In the genomic region with DNA sequence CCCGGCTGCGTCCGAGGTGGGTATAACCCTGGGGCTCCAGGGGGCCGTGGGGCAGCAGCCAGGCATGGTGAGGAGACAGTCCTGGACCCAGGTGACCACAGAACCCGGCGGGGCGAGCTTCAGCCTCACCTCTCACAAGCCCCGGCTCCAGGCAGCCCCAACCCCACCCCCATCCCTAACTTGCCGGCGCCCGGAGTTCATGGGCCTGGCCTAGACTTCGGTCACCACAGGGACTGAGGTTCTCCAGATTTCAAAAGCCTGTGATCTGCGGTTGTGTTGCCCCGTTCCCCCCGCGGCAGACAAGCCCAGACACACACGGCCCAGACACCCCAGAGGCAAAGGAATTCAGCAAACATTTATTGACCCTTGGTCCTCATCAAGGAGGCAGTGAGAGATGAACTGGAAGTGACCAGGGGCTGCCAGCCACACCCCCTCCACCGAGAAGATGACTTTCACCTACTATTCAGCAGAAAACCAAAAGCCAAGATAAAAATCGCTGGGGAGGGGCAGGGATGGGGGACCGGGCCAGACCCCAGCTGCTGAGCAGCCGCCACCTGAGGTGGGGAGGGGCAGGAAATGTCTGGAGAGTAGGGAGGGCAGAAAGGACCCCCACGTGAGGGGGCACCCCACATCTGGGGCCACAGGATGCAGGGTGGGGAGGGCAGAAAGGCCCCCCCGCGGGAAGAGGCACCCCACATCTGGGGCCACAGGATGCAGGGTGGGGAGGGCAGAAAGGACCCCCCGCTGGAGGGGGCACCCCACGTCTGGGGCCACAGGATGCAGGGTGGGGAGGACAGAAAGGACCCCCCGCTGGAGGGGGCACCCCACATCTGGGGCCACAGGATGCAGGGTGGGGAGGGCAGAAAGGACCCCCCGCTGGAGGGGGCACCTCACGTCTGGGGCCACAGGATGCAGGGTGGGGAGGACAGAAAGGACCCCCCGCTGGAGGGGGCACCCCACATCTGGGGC, we compare ENCODE assay signal across 17 cellular contexts. TPM values are rescaled to one million over a fixed set of nuclear protein-coding genes. Genes with fewer than 3 reads are reported as not detected.
DNase-seq lines count a peak whose midpoint lies in the region; ATAC-seq, FAIRE-seq and TF ChIP-seq lines count a peak whose summit lies in the region.
"Had no signal": no experiment of that assay in that cellular context is flagged by ENCODE, and none has a peak within 500 bp of the region (broad histone marks: within the 10 kb centered on the region; RNA-seq: fewer than 3 reads in every experiment).

No MANE protein-coding gene starts in this region.

- peaks cover 6% of the 10 kb centered on the region for H3K9me3 ChIP-seq in HepG2 (ENCODE audit: low read length)
- H3K9me3 ChIP-seq in spleen: peaks cover 0 to 17% (median 11%) of the 10 kb centered on the region in 8 donors

- no peak for TF ChIP-seq RAD21 in HepG2 (CRISPR knock-in tag; IDR thresholded peaks at IDR 0.05)

- H3K27me3 Mint-ChIP-seq in activated naive CD8-positive, alpha-beta T cell: peaks cover 7% of the 10 kb centered on the region
- peaks cover 34% of the 10 kb centered on the region for H3K27me3 Mint-ChIP-seq in activated naive CD8-positive, alpha-beta T cell treated with anti-CD3 and anti-CD28 coated beads for 36 hours
- H3K27me3 Mint-ChIP-seq in activated B cell treated with CpG ODN at 0.5 μM for 24 hours: peaks cover 25% of the 10 kb centered on the region
- peaks cover 22% of the 10 kb centered on the region for H3K27me3 Mint-ChIP-seq in activated T-cell treated with anti-CD3 and anti-CD28 coated beads, Interleukin-2, amount 50 U/mL, for 4 hours (ENCODE audit: low read depth)

- H3K4me1 Mint-ChIP-seq in activated naive CD8-positive, alpha-beta T cell (ENCODE audit: low read depth): peaks cover 6% of the 10 kb centered on the region
- H3K4me1 Mint-ChIP-seq in activated naive CD8-positive, alpha-beta T cell treated with anti-CD3 and anti-CD28 coated beads for 36 hours: peaks cover 14% of the 10 kb centered on the region
- peaks cover 12% of the 10 kb centered on the region for H3K4me1 Mint-ChIP-seq in activated B cell treated with CpG ODN at 0.5 μM for 24 hours
- H3K4me1 Mint-ChIP-seq in activated T-cell treated with anti-CD3 and anti-CD28 coated beads, Interleukin-2, amount 50 U/mL, for 4 hours (ENCODE audit: low read depth): peaks cover 8% of the 10 kb centered on the region

- H3K4me1 ChIP-seq in HepG2 (ENCODE audit: insufficient read depth, low read length) (peaks cover 37% of the 10 kb centered on the region), spleen (peaks cover 5 to 53% (median 37%) of the 10 kb centered on the region in 6 donors)

- no peak for ATAC-seq in activated B cell treated with CpG ODN at 0.5 μM for 24 hours (ENCODE audit: low read depth)
- peak; percentile 22 for ATAC-seq in HepG2
- ATAC-seq in HG02798 (IDR thresholded peaks at IDR 0.05; ENCODE audit: poor library complexity, unreplicated experiment): no peak
- ATAC-seq in activated T-cell treated with anti-CD3 and anti-CD28 coated beads, Interleukin-2, amount 50 U/mL, for 4 hours: no peak
- ATAC-seq: CD8-positive, alpha-beta T cell; left cardiac atrium; stimulated activated naive CD8-positive, alpha-beta T cell treated with anti-CD3 and anti-CD28 coated beads, Interleukin-15, Interleukin-2, amounts not matched to agents 100 U/mL and 50 U/mL, for 24 hours had no signal

- H3K9ac ChIP-seq in HepG2 (ENCODE audit: insufficient read depth, low read depth, low read length): no peak overlapping the region

- no peak overlapping the region for H3K27ac ChIP-seq in HepG2 (ENCODE audit: extremely low read length, insufficient read depth, low read length)
- no peak overlapping the region for H3K27ac ChIP-seq in spleen
- H3K27ac ChIP-seq: PC-9 had no signal

- no peaks in the 10 kb centered on the region for H3K36me3 ChIP-seq in HepG2 (replicated peaks in 1 of 2; ENCODE audit: control insufficient read depth in 1 of 2, insufficient read depth in 2 of 2, low read length in 2 of 2)
- peaks cover 0 to 5% (median 0%) of the 10 kb centered on the region in 6 donors for H3K36me3 ChIP-seq in spleen

- H3K27me3 ChIP-seq in HepG2 (ENCODE audit: control insufficient read depth in 1 of 2, insufficient read depth in 2 of 2, low read length in 2 of 2) (no peaks in the 10 kb centered on the region; a peak in 1 of 5 replicates), spleen (replicated peaks in 1 of 7) (peaks cover 6 to 93% (median 49%) of the 10 kb centered on the region in 7 donors)

- peak; percentile 87 for FAIRE-seq in HepG2 (lab: Jason Lieb, UNC)

- no peaks in the 10 kb centered on the region for H3K9me3 Mint-ChIP-seq in activated naive CD8-positive, alpha-beta T cell (ENCODE audit: low read depth)
- H3K9me3 Mint-ChIP-seq in activated naive CD8-positive, alpha-beta T cell treated with anti-CD3 and anti-CD28 coated beads for 36 hours: peaks cover 4% of the 10 kb centered on the region
- H3K9me3 Mint-ChIP-seq in activated B cell treated with CpG ODN at 0.5 μM for 24 hours: peaks cover 2% of the 10 kb centered on the region
- peaks cover 3% of the 10 kb centered on the region for H3K9me3 Mint-ChIP-seq in activated T-cell treated with anti-CD3 and anti-CD28 coated beads, Interleukin-2, amount 50 U/mL, for 4 hours

- H3K4me2 ChIP-seq in HepG2 (ENCODE audit: low read depth, low read length): peak overlapping the region; percentile 57
- H3K4me2 ChIP-seq: PC-9 had no signal

- DNase-seq in activated naive CD8-positive, alpha-beta T cell treated with anti-CD3 and anti-CD28 coated beads for 36 hours: no peak
- DNase-seq in activated B cell treated with CpG ODN at 0.5 μM for 24 hours (no peak), HepG2 (ENCODE audit: low spot score) (peak; percentile 86), spleen (peak; percentile 71), T1000 (lab: John Stamatoyannopoulos, UW) (no peak)
- DNase-seq in activated T-cell treated with anti-CD3 and anti-CD28 coated beads, Interleukin-2, amount 50 U/mL, for 4 hours: no peak
- DNase-seq: ACHN; activated gamma-delta T cell treated with Interleukin-2 at 50 U/mL for 16 hours; CD8-positive, alpha-beta T cell; effector CD4-positive, alpha-beta T cell; hypothalamus; left cardiac atrium; PC-9; stimulated activated naive CD8-positive, alpha-beta T cell treated with anti-CD3 and anti-CD28 coated beads, Interleukin-15, Interleukin-2, amounts not matched to agents 100 U/mL and 50 U/mL, for 24 hours had no signal

- intact Hi-C loops in activated B cell treated with CpG ODN at 0.5 μM for 24 hours (cut with micrococcal nuclease): no loop called here
- intact Hi-C loops in HepG2 (cut with micrococcal nuclease; ENCODE audit: unreplicated experiment): no loop called here
- intact Hi-C loops in spleen (cut with DNase I; ENCODE audit: low total_unique reads): no loop called here

- WGBS in HepG2 (ENCODE audit: low lambda C conversion rate): 13% methylated on average over 20 of the region's 30 CpGs
- 27 to 33% (median 28%) methylated on average over 20 to 30 of the region's 30 CpGs for WGBS in spleen, 5 donors

- TF ChIP-seq EP300 in HepG2 (IDR thresholded peaks at IDR 0.05; ENCODE audit: low read depth in 2 of 2, low read length in 2 of 2) (peak in 1 of 2 experiments; percentile 51; a peak in 1 of 4 replicates), HepG2 (CRISPR knock-in tag; IDR thresholded peaks at IDR 0.05; ENCODE audit: borderline replicate concordance) (no peak; the same call in 1 of the 2 replicates)

- no peak overlapping the region for H3K27ac Mint-ChIP-seq in activated naive CD8-positive, alpha-beta T cell
- no peak overlapping the region for H3K27ac Mint-ChIP-seq in activated naive CD8-positive, alpha-beta T cell treated with anti-CD3 and anti-CD28 coated beads for 36 hours
- peak overlapping the region; percentile 41 for H3K27ac Mint-ChIP-seq in activated B cell treated with CpG ODN at 0.5 μM for 24 hours
- H3K27ac Mint-ChIP-seq: CD8-positive, alpha-beta T cell had no signal

- TF ChIP-seq POLR2A in HepG2 (IDR thresholded peaks at IDR 0.05; ENCODE audit: insufficient read depth in 1 of 2, low read depth in 2 of 2, low read length in 2 of 2) (no peak), spleen (IDR thresholded peaks at IDR 0.05) (no peak)

- peaks cover 4% of the 10 kb centered on the region; the same call in 1 of the 2 replicates for H4K20me1 ChIP-seq in HepG2 (ENCODE audit: insufficient read depth, low read length)

- no TSS peak for BruUV-seq in HepG2 (replicated peaks; lab: Mats Ljungman, UMichigan)

- in situ Hi-C loops in HepG2 (cut with HindIII; ENCODE audit: extremely low pct_ligation_motif_present, low pct_unique_long_range_greater_than_20kb): no loop called here

- H3K4me3 Mint-ChIP-seq in activated naive CD8-positive, alpha-beta T cell: peak overlapping the region; percentile 25
- no peak overlapping the region for H3K4me3 Mint-ChIP-seq in activated naive CD8-positive, alpha-beta T cell treated with anti-CD3 and anti-CD28 coated beads for 36 hours
- H3K4me3 Mint-ChIP-seq in activated B cell treated with CpG ODN at 0.5 μM for 24 hours: no peak overlapping the region
- H3K4me3 Mint-ChIP-seq in activated T-cell treated with anti-CD3 and anti-CD28 coated beads, Interleukin-2, amount 50 U/mL, for 4 hours: no peak overlapping the region
- H3K4me3 Mint-ChIP-seq: CD8-positive, alpha-beta T cell had no signal

- POLR2A ChIA-PET in activated B cell treated with CpG ODN at 0.5 μM for 24 hours (lab: Charles Lee): no interaction called here
- POLR2A ChIA-PET in HepG2 (lab: Yijun Ruan, JAX): interaction anchor here (1.4 to 1.8 kb wide), 2 partner anchors 11 to 68 kb away, joined by 4 to 6 read pairs; no protein-coding TSS in a partner anchor

- peaks cover 4% of the 10 kb centered on the region for H3K79me2 ChIP-seq in HepG2 (ENCODE audit: insufficient read depth, low read length)

- H3K4me3 ChIP-seq in HepG2 (replicated peaks in 1 of 3; ENCODE audit: insufficient read depth in 1 of 3, low read depth in 2 of 3, low read length in 3 of 3) (peak overlapping the region in 1 of 3 experiments; percentile 57; a peak in 2 of 6 replicates), spleen (no peak overlapping the region)
- H3K4me3 ChIP-seq: PC-9 had no signal

- CTCF ChIA-PET in activated B cell treated with CpG ODN at 0.5 μM for 24 hours (lab: Charles Lee) (interaction anchor here (1.3 kb wide), 1 partner anchor 12 kb away, joined by 4 read pairs; no protein-coding TSS in a partner anchor), HepG2 (lab: Yijun Ruan, JAX; ENCODE audit: low intra/inter-chr PET ratio, low total read pairs) (no interaction called here)

- no peak overlapping the region for H2AFZ ChIP-seq in HepG2 (ENCODE audit: low read length)
- H2AFZ ChIP-seq: PC-9 had no signal

- peaks cover 2% of the 10 kb centered on the region for H3K36me3 Mint-ChIP-seq in activated naive CD8-positive, alpha-beta T cell
- no peaks in the 10 kb centered on the region for H3K36me3 Mint-ChIP-seq in activated naive CD8-positive, alpha-beta T cell treated with anti-CD3 and anti-CD28 coated beads for 36 hours
- no peaks in the 10 kb centered on the region for H3K36me3 Mint-ChIP-seq in activated B cell treated with CpG ODN at 0.5 μM for 24 hours (ENCODE audit: low read depth)
- no peaks in the 10 kb centered on the region for H3K36me3 Mint-ChIP-seq in activated T-cell treated with anti-CD3 and anti-CD28 coated beads, Interleukin-2, amount 50 U/mL, for 4 hours (ENCODE audit: insufficient read depth)
- H3K36me3 Mint-ChIP-seq: CD8-positive, alpha-beta T cell had no signal

- TF ChIP-seq CTCF in activated B cell treated with CpG ODN at 0.5 μM for 24 hours (IDR thresholded peaks at IDR 0.05) (no peak), HepG2 (CRISPR knock-in tag; IDR thresholded peaks at IDR 0.05) (no peak), spleen (IDR thresholded peaks at IDR 0.05 in 8 of 11, conservative IDR thresholded peaks at IDR 0.05 in 3 of 11) (no peak)

RNA-seq across cellular contexts. Expression of a gene that starts 3.9 kb away (rescaled TPM):
- total RNA-seq in activated naive CD8-positive, alpha-beta T cell treated with anti-CD3 and anti-CD28 coated beads for 36 hours: 1 to 10 TPM in 1 of 2 experiments, under 1 TPM in 1; 0.93 to 1.1 TPM
- total RNA-seq in activated B cell treated with CpG ODN at 0.5 μM for 24 hours (0.67 and 1.2 TPM in 2 replicates), HepG2 (2016; rRNA removed; fragmentation: Illumina TruSeq; extraction: Trizol) (4.4 and 8.8 TPM in 2 replicates), spleen (10 to 100 TPM in 5 of 7 donors, 1 to 10 TPM in 2; 3.8 to 39.0 (median 15.4) TPM)
- total RNA-seq in HepG2 (2016; cell fraction: cytosol; rRNA removed; fragmentation: Illumina TruSeq; extraction: Trizol; ENCODE audit: low read depth): 16.5 and 25.5 TPM in 2 replicates
- total RNA-seq in HepG2 (2016; cell fraction: insoluble cytoplasmic fraction; rRNA removed; fragmentation: Illumina TruSeq; extraction: Trizol): 3.4 and 7.9 TPM in 2 replicates
- 13.5 and 18.3 TPM in 2 replicates for total RNA-seq in HepG2 (2016; cell fraction: membrane; rRNA removed; fragmentation: Illumina TruSeq; extraction: Trizol)
- total RNA-seq in HepG2 (2016; cell fraction: nucleus; rRNA removed; fragmentation: Illumina TruSeq; extraction: Trizol): 6.5 and 8.0 TPM in 2 replicates
- polyA plus RNA-seq in HepG2 (2011; rRNA removed) (10.6 and 17.6 TPM in 2 replicates), spleen (10 to 100 TPM; 20.8 to 64.3 (median 27.8) TPM)
- polyA plus RNA-seq in HepG2 (2011; cell fraction: cytosol; rRNA removed): 11.6 and 28.6 TPM in 2 replicates
- 190 and 210 TPM in 2 replicates for polyA plus RNA-seq in HepG2 (2011; cell fraction: nucleus; rRNA removed)
- 4.3 and 7.0 TPM in 2 replicates for polyA plus RNA-seq in HepG2 (2012)
- polyA plus RNA-seq in HepG2 (2016; cell fraction: cytosol; fragmentation: Illumina TruSeq; extraction: Trizol; ENCODE audit: low read depth): 17.0 and 22.1 TPM in 2 replicates
- polyA plus RNA-seq in HepG2 (2016; cell fraction: insoluble cytoplasmic fraction; fragmentation: Illumina TruSeq; extraction: Trizol; ENCODE audit: low read depth): 4.5 and 6.0 TPM in 2 replicates
- 10.6 and 11.4 TPM in 2 replicates for polyA plus RNA-seq in HepG2 (2016; cell fraction: membrane; fragmentation: Illumina TruSeq; extraction: Trizol; ENCODE audit: low read depth)
- polyA plus RNA-seq in HepG2 (2016; cell fraction: nucleus; fragmentation: Illumina TruSeq; extraction: Trizol; ENCODE audit: insufficient read depth, low read depth): 16.1 and 18.4 TPM in 2 replicates
- 2.2 and 6.1 TPM in 2 replicates for polyA minus RNA-seq in HepG2 (2011; rRNA and poly(A)+ RNA removed; ENCODE audit: low replicate concordance)
- 6.4 and 8.5 TPM in 2 replicates for polyA minus RNA-seq in HepG2 (2011; cell fraction: cytosol; rRNA and poly(A)+ RNA removed)
- 4.6 and 8.9 TPM in 2 replicates for polyA minus RNA-seq in HepG2 (2011; cell fraction: nucleus; rRNA and poly(A)+ RNA removed)
- total RNA-seq in activated T-cell treated with anti-CD3 and anti-CD28 coated beads, Interleukin-2, amount 50 U/mL, for 4 hours: 1 to 10 TPM; 1.3 to 3.0 (median 2.7) TPM

RNA-seq across cellular contexts. Expression of a gene that starts 14.1 kb away (rescaled TPM):
- not detected for total RNA-seq in activated naive CD8-positive, alpha-beta T cell treated with anti-CD3 and anti-CD28 coated beads for 36 hours
- not detected in 2 replicates for total RNA-seq in activated B cell treated with CpG ODN at 0.5 μM for 24 hours
- 0.04 TPM in 1 of 2 replicates, not detected in the other for total RNA-seq in HepG2 (2016; rRNA removed; fragmentation: Illumina TruSeq; extraction: Trizol)
- total RNA-seq in HepG2 (2016; cell fraction: cytosol; rRNA removed; fragmentation: Illumina TruSeq; extraction: Trizol; ENCODE audit: low read depth): not detected in 2 replicates
- total RNA-seq in HepG2 (2016; cell fraction: insoluble cytoplasmic fraction; rRNA removed; fragmentation: Illumina TruSeq; extraction: Trizol): not detected in 2 replicates
- total RNA-seq in HepG2 (2016; cell fraction: membrane; rRNA removed; fragmentation: Illumina TruSeq; extraction: Trizol): not detected in 2 replicates
- total RNA-seq in HepG2 (2016; cell fraction: nucleus; rRNA removed; fragmentation: Illumina TruSeq; extraction: Trizol): not detected in 2 replicates
- polyA plus RNA-seq in HepG2 (2011; rRNA removed): 0.29 and 0.38 TPM in 2 replicates
- 0.17 and 0.32 TPM in 2 replicates for polyA plus RNA-seq in HepG2 (2011; cell fraction: cytosol; rRNA removed)
- 2.3 and 2.6 TPM in 2 replicates for polyA plus RNA-seq in HepG2 (2011; cell fraction: nucleus; rRNA removed)
- 0.44 TPM in 2 replicates for polyA plus RNA-seq in HepG2 (2012)
- not detected in 2 replicates for polyA plus RNA-seq in HepG2 (2016; cell fraction: cytosol; fragmentation: Illumina TruSeq; extraction: Trizol; ENCODE audit: low read depth)
- polyA plus RNA-seq in HepG2 (2016; cell fraction: insoluble cytoplasmic fraction; fragmentation: Illumina TruSeq; extraction: Trizol; ENCODE audit: low read depth): not detected in 2 replicates
- polyA plus RNA-seq in HepG2 (2016; cell fraction: membrane; fragmentation: Illumina TruSeq; extraction: Trizol; ENCODE audit: low read depth): not detected in 2 replicates
- polyA plus RNA-seq in HepG2 (2016; cell fraction: nucleus; fragmentation: Illumina TruSeq; extraction: Trizol; ENCODE audit: insufficient read depth, low read depth): not detected in 2 replicates
- polyA minus RNA-seq in HepG2 (2011; rRNA and poly(A)+ RNA removed; ENCODE audit: low replicate concordance): 0.09 and 2.7 TPM in 2 replicates
- 0.44 and 0.59 TPM in 2 replicates for polyA minus RNA-seq in HepG2 (2011; cell fraction: cytosol; rRNA and poly(A)+ RNA removed)
- 0.99 and 1.2 TPM in 2 replicates for polyA minus RNA-seq in HepG2 (2011; cell fraction: nucleus; rRNA and poly(A)+ RNA removed)
- total RNA-seq in spleen: under 1 TPM in 3 of 7 donors, not detected in 4; 0.39 to 0.85 (median 0.60) TPM
- polyA plus RNA-seq in spleen: under 1 TPM; 0.20 to 0.80 (median 0.21) TPM
- not detected for total RNA-seq in activated T-cell treated with anti-CD3 and anti-CD28 coated beads, Interleukin-2, amount 50 U/mL, for 4 hours
- total RNA-seq: Daoy had no signal

RNA-seq across cellular contexts. Expression of a gene that starts 17.3 kb away (rescaled TPM):
- 10 to 100 TPM; 71.7 to 78.4 TPM for total RNA-seq in activated naive CD8-positive, alpha-beta T cell treated with anti-CD3 and anti-CD28 coated beads for 36 hours
- total RNA-seq in activated B cell treated with CpG ODN at 0.5 μM for 24 hours (25.8 and 28.9 TPM in 2 replicates), HepG2 (2016; rRNA removed; fragmentation: Illumina TruSeq; extraction: Trizol) (54.9 and 68.4 TPM in 2 replicates), spleen (10 to 100 TPM; 23.3 to 93.8 (median 51.0) TPM)
- 17.4 and 19.2 TPM in 2 replicates for total RNA-seq in HepG2 (2016; cell fraction: cytosol; rRNA removed; fragmentation: Illumina TruSeq; extraction: Trizol; ENCODE audit: low read depth)
- total RNA-seq in HepG2 (2016; cell fraction: insoluble cytoplasmic fraction; rRNA removed; fragmentation: Illumina TruSeq; extraction: Trizol): 52.2 and 77.4 TPM in 2 replicates
- total RNA-seq in HepG2 (2016; cell fraction: membrane; rRNA removed; fragmentation: Illumina TruSeq; extraction: Trizol): 17.7 and 18.1 TPM in 2 replicates
- total RNA-seq in HepG2 (2016; cell fraction: nucleus; rRNA removed; fragmentation: Illumina TruSeq; extraction: Trizol): 18.3 and 23.3 TPM in 2 replicates
- polyA plus RNA-seq in HepG2 (2011; rRNA removed) (42.1 and 63.7 TPM in 2 replicates), spleen (100 to 1,000 TPM; 131 to 230 (median 163) TPM)
- polyA plus RNA-seq in HepG2 (2011; cell fraction: cytosol; rRNA removed): 49.9 and 81.6 TPM in 2 replicates
- polyA plus RNA-seq in HepG2 (2011; cell fraction: nucleus; rRNA removed): 24.5 and 32.4 TPM in 2 replicates
- polyA plus RNA-seq in HepG2 (2012): 19.4 and 39.7 TPM in 2 replicates
- 13.7 and 17.3 TPM in 2 replicates for polyA plus RNA-seq in HepG2 (2016; cell fraction: cytosol; fragmentation: Illumina TruSeq; extraction: Trizol; ENCODE audit: low read depth)
- 47.3 and 49.3 TPM in 2 replicates for polyA plus RNA-seq in HepG2 (2016; cell fraction: insoluble cytoplasmic fraction; fragmentation: Illumina TruSeq; extraction: Trizol; ENCODE audit: low read depth)
- polyA plus RNA-seq in HepG2 (2016; cell fraction: membrane; fragmentation: Illumina TruSeq; extraction: Trizol; ENCODE audit: low read depth): 10.1 and 12.3 TPM in 2 replicates
- polyA plus RNA-seq in HepG2 (2016; cell fraction: nucleus; fragmentation: Illumina TruSeq; extraction: Trizol; ENCODE audit: insufficient read depth, low read depth): 22.7 and 27.6 TPM in 2 replicates
- 24.2 and 34.4 TPM in 2 replicates for polyA minus RNA-seq in HepG2 (2011; rRNA and poly(A)+ RNA removed; ENCODE audit: low replicate concordance)
- polyA minus RNA-seq in HepG2 (2011; cell fraction: cytosol; rRNA and poly(A)+ RNA removed): 11.4 and 13.3 TPM in 2 replicates
- 2.1 and 5.1 TPM in 2 replicates for polyA minus RNA-seq in HepG2 (2011; cell fraction: nucleus; rRNA and poly(A)+ RNA removed)
- total RNA-seq in activated T-cell treated with anti-CD3 and anti-CD28 coated beads, Interleukin-2, amount 50 U/mL, for 4 hours: 10 to 100 TPM; 22.3 to 23.7 (median 22.9) TPM

RNA-seq across cellular contexts. Expression of a gene that starts 24.0 kb away (rescaled TPM):
- total RNA-seq in activated naive CD8-positive, alpha-beta T cell treated with anti-CD3 and anti-CD28 coated beads for 36 hours: 10 to 100 TPM; 30.4 to 30.5 TPM
- total RNA-seq in activated B cell treated with CpG ODN at 0.5 μM for 24 hours (25.8 and 27.1 TPM in 2 replicates), HepG2 (2016; rRNA removed; fragmentation: Illumina TruSeq; extraction: Trizol) (7.3 and 29.8 TPM in 2 replicates), spleen (10 to 100 TPM; 10.6 to 27.2 (median 16.9) TPM)
- 2.7 and 2.9 TPM in 2 replicates for total RNA-seq in HepG2 (2016; cell fraction: cytosol; rRNA removed; fragmentation: Illumina TruSeq; extraction: Trizol; ENCODE audit: low read depth)
- 5.9 and 28.3 TPM in 2 replicates for total RNA-seq in HepG2 (2016; cell fraction: insoluble cytoplasmic fraction; rRNA removed; fragmentation: Illumina TruSeq; extraction: Trizol)
- total RNA-seq in HepG2 (2016; cell fraction: membrane; rRNA removed; fragmentation: Illumina TruSeq; extraction: Trizol): 4.9 and 5.0 TPM in 2 replicates
- total RNA-seq in HepG2 (2016; cell fraction: nucleus; rRNA removed; fragmentation: Illumina TruSeq; extraction: Trizol): 36.4 and 50.3 TPM in 2 replicates
- polyA plus RNA-seq in HepG2 (2011; rRNA removed) (65.2 and 82.7 TPM in 2 replicates), spleen (10 to 100 TPM in 1 of 3 donors, 1 to 10 TPM in 2; 4.6 to 16.3 (median 5.6) TPM)
- 37.7 and 58.0 TPM in 2 replicates for polyA plus RNA-seq in HepG2 (2011; cell fraction: cytosol; rRNA removed)
- polyA plus RNA-seq in HepG2 (2011; cell fraction: nucleus; rRNA removed): 667 and 906 TPM in 2 replicates
- polyA plus RNA-seq in HepG2 (2012): 77.8 and 101 TPM in 2 replicates
- 1.4 and 1.5 TPM in 2 replicates for polyA plus RNA-seq in HepG2 (2016; cell fraction: cytosol; fragmentation: Illumina TruSeq; extraction: Trizol; ENCODE audit: low read depth)
- polyA plus RNA-seq in HepG2 (2016; cell fraction: insoluble cytoplasmic fraction; fragmentation: Illumina TruSeq; extraction: Trizol; ENCODE audit: low read depth): 10.7 and 15.5 TPM in 2 replicates
- 3.2 and 3.6 TPM in 2 replicates for polyA plus RNA-seq in HepG2 (2016; cell fraction: membrane; fragmentation: Illumina TruSeq; extraction: Trizol; ENCODE audit: low read depth)
- 125 and 134 TPM in 2 replicates for polyA plus RNA-seq in HepG2 (2016; cell fraction: nucleus; fragmentation: Illumina TruSeq; extraction: Trizol; ENCODE audit: insufficient read depth, low read depth)
- 23.8 and 86.8 TPM in 2 replicates for polyA minus RNA-seq in HepG2 (2011; rRNA and poly(A)+ RNA removed; ENCODE audit: low replicate concordance)
- 41.3 and 50.7 TPM in 2 replicates for polyA minus RNA-seq in HepG2 (2011; cell fraction: cytosol; rRNA and poly(A)+ RNA removed)
- 80.3 and 86.4 TPM in 2 replicates for polyA minus RNA-seq in HepG2 (2011; cell fraction: nucleus; rRNA and poly(A)+ RNA removed)
- 10 to 100 TPM; 12.0 to 18.0 (median 15.2) TPM for total RNA-seq in activated T-cell treated with anti-CD3 and anti-CD28 coated beads, Interleukin-2, amount 50 U/mL, for 4 hours

RNA-seq across cellular contexts. Expression of a gene that starts 29.7 kb away (rescaled TPM):
- 1 to 10 TPM in 1 of 2 experiments, under 1 TPM in 1; 0.85 to 1.3 TPM for total RNA-seq in activated naive CD8-positive, alpha-beta T cell treated with anti-CD3 and anti-CD28 coated beads for 36 hours
- total RNA-seq in activated B cell treated with CpG ODN at 0.5 μM for 24 hours: 1.3 and 1.4 TPM in 2 replicates
- total RNA-seq in HepG2 (2016; rRNA removed; fragmentation: Illumina TruSeq; extraction: Trizol): 0.21 and 0.42 TPM in 2 replicates
- total RNA-seq in HepG2 (2016; cell fraction: cytosol; rRNA removed; fragmentation: Illumina TruSeq; extraction: Trizol; ENCODE audit: low read depth): not detected in 2 replicates
- 0.31 and 0.48 TPM in 2 replicates for total RNA-seq in HepG2 (2016; cell fraction: insoluble cytoplasmic fraction; rRNA removed; fragmentation: Illumina TruSeq; extraction: Trizol)
- total RNA-seq in HepG2 (2016; cell fraction: membrane; rRNA removed; fragmentation: Illumina TruSeq; extraction: Trizol): 0.15 and 0.17 TPM in 2 replicates
- 0.59 and 0.63 TPM in 2 replicates for total RNA-seq in HepG2 (2016; cell fraction: nucleus; rRNA removed; fragmentation: Illumina TruSeq; extraction: Trizol)
- polyA plus RNA-seq in HepG2 (2011; rRNA removed): 0.58 and 0.59 TPM in 2 replicates
- 0.13 and 0.23 TPM in 2 replicates for polyA plus RNA-seq in HepG2 (2011; cell fraction: cytosol; rRNA removed)
- polyA plus RNA-seq in HepG2 (2011; cell fraction: nucleus; rRNA removed): 13.2 and 15.5 TPM in 2 replicates
- polyA plus RNA-seq in HepG2 (2012): 0.51 and 0.55 TPM in 2 replicates
- polyA plus RNA-seq in HepG2 (2016; cell fraction: cytosol; fragmentation: Illumina TruSeq; extraction: Trizol; ENCODE audit: low read depth): 0.05 and 0.09 TPM in 2 replicates
- 0.29 and 0.48 TPM in 2 replicates for polyA plus RNA-seq in HepG2 (2016; cell fraction: insoluble cytoplasmic fraction; fragmentation: Illumina TruSeq; extraction: Trizol; ENCODE audit: low read depth)
- polyA plus RNA-seq in HepG2 (2016; cell fraction: membrane; fragmentation: Illumina TruSeq; extraction: Trizol; ENCODE audit: low read depth): 0.13 and 0.29 TPM in 2 replicates
- polyA plus RNA-seq in HepG2 (2016; cell fraction: nucleus; fragmentation: Illumina TruSeq; extraction: Trizol; ENCODE audit: insufficient read depth, low read depth): 2.6 and 2.7 TPM in 2 replicates
- 0.26 and 0.54 TPM in 2 replicates for polyA minus RNA-seq in HepG2 (2011; rRNA and poly(A)+ RNA removed; ENCODE audit: low replicate concordance)
- polyA minus RNA-seq in HepG2 (2011; cell fraction: cytosol; rRNA and poly(A)+ RNA removed): 0.53 TPM in 1 of 2 replicates, not detected in the other
- 1.8 and 1.9 TPM in 2 replicates for polyA minus RNA-seq in HepG2 (2011; cell fraction: nucleus; rRNA and poly(A)+ RNA removed)
- 1 to 10 TPM in 5 of 7 donors, under 1 TPM in 2; 0.65 to 2.2 (median 1.1) TPM for total RNA-seq in spleen
- polyA plus RNA-seq in spleen: under 1 TPM; 0.17 to 0.80 (median 0.63) TPM
- 1 to 10 TPM; 1.6 to 2.4 (median 1.9) TPM for total RNA-seq in activated T-cell treated with anti-CD3 and anti-CD28 coated beads, Interleukin-2, amount 50 U/mL, for 4 hours

Comparison
In these comparisons a context has a peak if more than half of its experiments do, and no peak if none do; other contexts are left out.
1. DNase-seq: peak in HepG2 (single experiment) and spleen (single experiment); none in activated naive CD8-positive, alpha-beta T cell treated with anti-CD3 and anti-CD28 coated beads for 36 hours (single experiment), activated B cell treated with CpG ODN at 0.5 μM for 24 hours (single experiment), T1000 (single experiment) and activated T-cell treated with anti-CD3 and anti-CD28 coated beads, Interleukin-2, amount 50 U/mL, for 4 hours (single experiment).